In genomic region chr18:21600526-21601410, GRCh38 we compare ENCODE assay signal across 1 cellular context.
TF ChIP-seq lines count a peak whose summit lies in the region.

Gene ESCO1 (minus strand): TSS chr18:21600704. CDS start chr18:21574843, 25,861 bp downstream.

TF ChIP-seq in HepG2, 621 proteins besides CTCF, POLR2A, EP300 and RAD21 (continued from another document and continues in another):
- TF ChIP-seq ATF6 (CRISPR knock-in tag; conservative IDR thresholded peaks at IDR 0.05) (peak; percentile 33; the same call in 1 of the 2 replicates), MYC (CRISPR knock-in tag; IDR thresholded peaks at IDR 0.05; ENCODE audit: borderline replicate concordance) (peak; percentile 68), ZNF460 (CRISPR knock-in tag; IDR thresholded peaks at IDR 0.05; ENCODE audit: borderline replicate concordance) (no peak; the same call in 1 of the 2 replicates), MNT (IDR thresholded peaks at IDR 0.05) (peak; percentile 22; the same call in 1 of the 2 replicates), ZBTB40 (IDR thresholded peaks at IDR 0.05) (no peak), ZBTB40 (CRISPR knock-in tag; IDR thresholded peaks at IDR 0.05) (peak; percentile 41; the same call in 1 of the 2 replicates), ZBTB44 (CRISPR knock-in tag; IDR thresholded peaks at IDR 0.05) (no peak), DR1 (CRISPR knock-in tag; IDR thresholded peaks at IDR 0.05) (peak; percentile 85), RAD51 (IDR thresholded peaks at IDR 0.05; ENCODE audit: borderline replicate concordance) (no peak), BRD4 (CRISPR knock-in tag; IDR thresholded peaks at IDR 0.05) (peak; percentile 78), IRF2 (CRISPR knock-in tag; IDR thresholded peaks at IDR 0.05) (peak; percentile 94), PPARG (CRISPR knock-in tag; conservative IDR thresholded peaks at IDR 0.05) (peak; percentile 67), KLF6 (CRISPR knock-in tag; IDR thresholded peaks at IDR 0.05) (no peak; the same call in 1 of the 2 replicates), ZNF143 (CRISPR knock-in tag; IDR thresholded peaks at IDR 0.05) (0 out of 2 replicates have a peak, but pooled peaks have one; percentile 36), ZSCAN30 (CRISPR knock-in tag; IDR thresholded peaks at IDR 0.05) (no peak), LRRFIP1 (CRISPR knock-in tag; conservative IDR thresholded peaks at IDR 0.05) (no peak), NR2F1 (CRISPR knock-in tag; IDR thresholded peaks at IDR 0.05) (no peak; a peak in 1 of 4 replicates), CENPX (CRISPR knock-in tag; IDR thresholded peaks at IDR 0.05) (no peak), ZNF609 (CRISPR knock-in tag; IDR thresholded peaks at IDR 0.05; ENCODE audit: borderline replicate concordance) (peak; percentile 79), HNF1A (IDR thresholded peaks at IDR 0.05; ENCODE audit: low read depth) (no peak), HNF1A (CRISPR knock-in tag; IDR thresholded peaks at IDR 0.05; ENCODE audit: borderline replicate concordance) (peak; percentile 64; the same call in 1 of the 2 replicates)
